2 cellular contexts compared by ENCODE assay signal in genomic region chr11:86955111-86955673, GRCh38.
A peak's percentile ranks its signal among the peaks of the same experiment; 100 is the strongest.
TF ChIP-seq lines count a peak whose summit lies in the region.

TSS of gene FZD4 (minus strand) at chr11:86955395. CDS start at chr11:86955085, 310 bp downstream.

TF ChIP-seq in SK-N-SH treated with all-trans-retinoic acid at 6 μM for 48 hours, 23 proteins besides CTCF, POLR2A, EP300 and RAD21 (continued from another document):
- TF ChIP-seq CSRNP3 (CRISPR knock-in tag; IDR thresholded peaks at IDR 0.05) (no peak), BACH2 (CRISPR knock-in tag; IDR thresholded peaks at IDR 0.05; ENCODE audit: borderline replicate concordance) (no peak), ZNF565 (CRISPR knock-in tag; conservative IDR thresholded peaks at IDR 0.05; ENCODE audit: low read depth) (no peak), TSHZ2 (CRISPR knock-in tag; IDR thresholded peaks at IDR 0.05) (no peak), ZNF8 (CRISPR knock-in tag; IDR thresholded peaks at IDR 0.05) (no peak), SNAI2 (CRISPR knock-in tag; IDR thresholded peaks at IDR 0.05) (no peak)

TF ChIP-seq in K562, 482 proteins besides CTCF, POLR2A, EP300 and RAD21 (continued from another document and continues in another):
- TF ChIP-seq RREB1 (CRISPR knock-in tag; IDR thresholded peaks at IDR 0.05) (peak; percentile 67; the same call in 1 of the 2 replicates), NCOA4 (IDR thresholded peaks at IDR 0.05; ENCODE audit: partially characterized antibody) (no peak), ZNF239 (CRISPR knock-in tag; IDR thresholded peaks at IDR 0.05) (no peak), POLR2H (tag; IDR thresholded peaks at IDR 0.05; ENCODE audit: low read depth) (no peak; the same call in 1 of the 2 replicates), PBX2 (CRISPR knock-in tag; IDR thresholded peaks at IDR 0.05; ENCODE audit: low read depth) (peak; percentile 49), PBX2 (tag; conservative IDR thresholded peaks at IDR 0.05; ENCODE audit: low read depth) (no peak), ZNF780A (CRISPR knock-in tag; IDR thresholded peaks at IDR 0.05) (no peak), DLX4 (CRISPR knock-in tag; IDR thresholded peaks at IDR 0.05) (no peak), NR0B1 (IDR thresholded peaks at IDR 0.05; ENCODE audit: partially characterized antibody) (no peak), ZFX (CRISPR knock-in tag; IDR thresholded peaks at IDR 0.05) (peak; percentile 32), SETDB1 (IDR thresholded peaks at IDR 0.05; ENCODE audit: low read length) (no peak), PKNOX1 (IDR thresholded peaks at IDR 0.05) (peak; percentile 58; the same call in 1 of the 2 replicates), JUNB (CRISPR knock-in tag; conservative IDR thresholded peaks at IDR 0.05) (0 out of 2 replicates have a peak, but pooled peaks have one; percentile 49), RBM17 (IDR thresholded peaks at IDR 0.05; ENCODE audit: borderline replicate concordance, low read depth, low read length) (no peak), PCBP1 (IDR thresholded peaks at IDR 0.05; ENCODE audit: low read depth, low read length, poor library complexity, severe bottlenecking) (peak; percentile 10), ELF2 (CRISPR knock-in tag; IDR thresholded peaks at IDR 0.05) (peak; percentile 65; the same call in 1 of the 2 replicates), KLF10 (CRISPR knock-in tag; IDR thresholded peaks at IDR 0.05) (no peak), ZNF639 (CRISPR knock-in tag; conservative IDR thresholded peaks at IDR 0.05 in 1 of 2, IDR thresholded peaks at IDR 0.05 in 1 of 2) (no peak), XRCC3 (IDR thresholded peaks at IDR 0.05) (no peak), ZBTB1 (CRISPR knock-in tag; IDR thresholded peaks at IDR 0.05; ENCODE audit: borderline replicate concordance, low read depth) (peak; percentile 50; the same call in 1 of the 2 replicates), CAMTA2 (CRISPR knock-in tag; conservative IDR thresholded peaks at IDR 0.05) (no peak), NFIC (IDR thresholded peaks at IDR 0.05) (no peak), LCOR (CRISPR knock-in tag; IDR thresholded peaks at IDR 0.05) (0 out of 2 replicates have a peak, but pooled peaks have one; percentile 51), SUPT5H (IDR thresholded peaks at IDR 0.05) (0 out of 2 replicates have a peak, but pooled peaks have one; percentile 23), VEZF1 (CRISPR knock-in tag; IDR thresholded peaks at IDR 0.05) (peak; percentile 97), HBP1 (CRISPR knock-in tag; IDR thresholded peaks at IDR 0.05) (0 out of 2 replicates have a peak, but pooled peaks have one; percentile 29), RBFOX2 (IDR thresholded peaks at IDR 0.05; ENCODE audit: low read depth, low read length) (peak; percentile 73), JUN (IDR thresholded peaks at IDR 0.05; ENCODE audit: borderline replicate concordance, low read depth, low read length) (no peak), JUN (CRISPR knock-in tag; IDR thresholded peaks at IDR 0.05; ENCODE audit: borderline replicate concordance) (no peak), HEY1 (CRISPR knock-in tag; IDR thresholded peaks at IDR 0.05; ENCODE audit: borderline replicate concordance) (no peak), POLR2G (IDR thresholded peaks at IDR 0.05; ENCODE audit: low read depth, low read length) (peak; percentile 91), CEBPB (tag; IDR thresholded peaks at IDR 0.05) (no peak), ARID3B (CRISPR knock-in tag; IDR thresholded peaks at IDR 0.05; ENCODE audit: borderline replicate concordance) (peak; percentile 37; the same call in 1 of the 2 replicates), PYGO2 (tag; IDR thresholded peaks at IDR 0.05) (no peak), U2AF1 (optimal IDR thresholded peaks at IDR 0.05; ENCODE audit: low read depth, low read length) (no peak), ESRRB (CRISPR knock-in tag; IDR thresholded peaks at IDR 0.05; ENCODE audit: borderline replicate concordance) (no peak), CHD2 (IDR thresholded peaks at IDR 0.05; ENCODE audit: low read depth, low read length) (no peak), RBM15 (IDR thresholded peaks at IDR 0.05; ENCODE audit: insufficient read depth, low read length) (no peak), GABPB1 (CRISPR knock-in tag; IDR thresholded peaks at IDR 0.05) (no peak), NONO (IDR thresholded peaks at IDR 0.05; ENCODE audit: low read depth in 2 of 2, low read length in 1 of 2) (peak; percentile 58 to 73; a peak in 3 of 4 replicates), MCM7 (IDR thresholded peaks at IDR 0.05) (no peak), ZNF583 (CRISPR knock-in tag; IDR thresholded peaks at IDR 0.05) (0 out of 2 replicates have a peak, but pooled peaks have one; percentile 29), SAFB (IDR thresholded peaks at IDR 0.05; ENCODE audit: borderline replicate concordance, low read depth, low read length) (0 out of 2 replicates have a peak, but pooled peaks have one; percentile 1), RFX5 (IDR thresholded peaks at IDR 0.05; ENCODE audit: low read depth, low read length) (no peak), CBX5 (IDR thresholded peaks at IDR 0.05; ENCODE audit: borderline replicate concordance, low read depth) (no peak), ZBTB17 (CRISPR knock-in tag; IDR thresholded peaks at IDR 0.05) (no peak), MED1 (CRISPR knock-in tag; IDR thresholded peaks at IDR 0.05; ENCODE audit: borderline replicate concordance) (no peak), CBX1 (IDR thresholded peaks at IDR 0.05; ENCODE audit: low read depth) (no peak)
